1 cellular context compared by ENCODE assay signal in genomic region chr20:35121186-35121585, GRCh38.
TF ChIP-seq lines count a peak whose summit lies in the region.

No MANE protein-coding gene starts in this region.

TF ChIP-seq in K562, 482 proteins besides CTCF, POLR2A, EP300 and RAD21 (continued from another document and continues in another):
- no peak for TF ChIP-seq PATZ1 (CRISPR knock-in tag; IDR thresholded peaks at IDR 0.05; ENCODE audit: borderline replicate concordance)
- TF ChIP-seq, protein P1, sequence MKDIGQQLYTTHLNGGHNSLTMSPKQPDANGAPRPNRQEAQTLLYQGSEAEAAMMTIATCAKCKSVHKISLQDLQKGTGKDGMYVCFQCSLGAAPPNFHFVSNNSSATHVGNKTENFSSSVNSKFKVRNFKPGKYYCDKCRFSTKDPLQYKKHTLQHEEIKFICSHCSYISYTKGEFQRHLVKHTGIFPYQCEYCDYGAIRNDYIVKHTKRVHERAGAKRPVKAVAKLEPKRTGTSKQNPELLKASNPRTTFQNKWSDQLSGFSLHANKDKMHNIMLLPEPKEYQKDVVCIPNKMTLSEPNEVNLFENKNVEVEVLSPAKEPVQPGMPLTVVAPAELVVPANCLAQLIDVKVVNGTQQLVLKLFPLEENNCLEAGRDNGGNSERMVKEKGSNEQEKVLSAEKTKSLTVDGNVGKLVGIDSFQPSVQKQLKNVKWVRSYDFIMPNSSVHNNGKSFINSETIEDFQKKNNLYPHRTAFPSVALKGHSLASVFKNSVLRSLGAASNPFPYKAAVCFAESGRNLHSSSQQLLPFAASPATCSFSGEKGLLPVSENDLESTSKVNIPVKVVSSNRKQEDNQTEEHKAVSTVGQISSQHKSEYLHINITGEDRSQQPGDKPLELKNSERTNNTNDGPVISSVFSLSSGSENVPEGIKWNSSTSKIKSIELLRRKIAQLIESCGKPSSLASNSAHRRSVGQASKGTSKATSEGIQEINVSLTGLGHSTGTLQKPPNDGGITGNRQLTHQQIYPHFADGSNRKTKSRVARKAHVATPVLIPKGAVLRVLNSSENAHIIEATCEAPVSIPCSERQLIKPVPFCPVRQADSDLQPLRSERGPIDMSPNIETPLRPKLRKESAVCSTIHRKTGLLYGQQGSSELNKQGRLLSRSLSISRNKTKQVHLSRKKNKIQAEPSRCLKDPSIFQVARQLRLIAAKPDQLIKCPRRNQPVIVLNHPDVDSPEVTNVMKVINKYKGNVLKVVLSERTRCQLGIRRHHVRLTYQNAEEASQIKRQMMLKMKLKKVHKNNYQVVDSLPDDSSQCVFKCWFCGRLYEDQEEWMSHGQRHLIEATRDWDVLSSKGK (CRISPR knock-in tag; IDR thresholded peaks at IDR 0.05): no peak
- TF ChIP-seq ZNF589 (CRISPR knock-in tag; IDR thresholded peaks at IDR 0.05; ENCODE audit: low read depth): no peak
- no peak for TF ChIP-seq FOXM1 (IDR thresholded peaks at IDR 0.05; ENCODE audit: low read depth)
- TF ChIP-seq FOXM1 (CRISPR knock-in tag; IDR thresholded peaks at IDR 0.05; ENCODE audit: low read depth): no peak
- no peak for TF ChIP-seq FOXK2 (conservative IDR thresholded peaks at IDR 0.05 in 1 of 2, IDR thresholded peaks at IDR 0.05 in 1 of 2; ENCODE audit: low read depth in 2 of 2)
- TF ChIP-seq, protein P2, sequence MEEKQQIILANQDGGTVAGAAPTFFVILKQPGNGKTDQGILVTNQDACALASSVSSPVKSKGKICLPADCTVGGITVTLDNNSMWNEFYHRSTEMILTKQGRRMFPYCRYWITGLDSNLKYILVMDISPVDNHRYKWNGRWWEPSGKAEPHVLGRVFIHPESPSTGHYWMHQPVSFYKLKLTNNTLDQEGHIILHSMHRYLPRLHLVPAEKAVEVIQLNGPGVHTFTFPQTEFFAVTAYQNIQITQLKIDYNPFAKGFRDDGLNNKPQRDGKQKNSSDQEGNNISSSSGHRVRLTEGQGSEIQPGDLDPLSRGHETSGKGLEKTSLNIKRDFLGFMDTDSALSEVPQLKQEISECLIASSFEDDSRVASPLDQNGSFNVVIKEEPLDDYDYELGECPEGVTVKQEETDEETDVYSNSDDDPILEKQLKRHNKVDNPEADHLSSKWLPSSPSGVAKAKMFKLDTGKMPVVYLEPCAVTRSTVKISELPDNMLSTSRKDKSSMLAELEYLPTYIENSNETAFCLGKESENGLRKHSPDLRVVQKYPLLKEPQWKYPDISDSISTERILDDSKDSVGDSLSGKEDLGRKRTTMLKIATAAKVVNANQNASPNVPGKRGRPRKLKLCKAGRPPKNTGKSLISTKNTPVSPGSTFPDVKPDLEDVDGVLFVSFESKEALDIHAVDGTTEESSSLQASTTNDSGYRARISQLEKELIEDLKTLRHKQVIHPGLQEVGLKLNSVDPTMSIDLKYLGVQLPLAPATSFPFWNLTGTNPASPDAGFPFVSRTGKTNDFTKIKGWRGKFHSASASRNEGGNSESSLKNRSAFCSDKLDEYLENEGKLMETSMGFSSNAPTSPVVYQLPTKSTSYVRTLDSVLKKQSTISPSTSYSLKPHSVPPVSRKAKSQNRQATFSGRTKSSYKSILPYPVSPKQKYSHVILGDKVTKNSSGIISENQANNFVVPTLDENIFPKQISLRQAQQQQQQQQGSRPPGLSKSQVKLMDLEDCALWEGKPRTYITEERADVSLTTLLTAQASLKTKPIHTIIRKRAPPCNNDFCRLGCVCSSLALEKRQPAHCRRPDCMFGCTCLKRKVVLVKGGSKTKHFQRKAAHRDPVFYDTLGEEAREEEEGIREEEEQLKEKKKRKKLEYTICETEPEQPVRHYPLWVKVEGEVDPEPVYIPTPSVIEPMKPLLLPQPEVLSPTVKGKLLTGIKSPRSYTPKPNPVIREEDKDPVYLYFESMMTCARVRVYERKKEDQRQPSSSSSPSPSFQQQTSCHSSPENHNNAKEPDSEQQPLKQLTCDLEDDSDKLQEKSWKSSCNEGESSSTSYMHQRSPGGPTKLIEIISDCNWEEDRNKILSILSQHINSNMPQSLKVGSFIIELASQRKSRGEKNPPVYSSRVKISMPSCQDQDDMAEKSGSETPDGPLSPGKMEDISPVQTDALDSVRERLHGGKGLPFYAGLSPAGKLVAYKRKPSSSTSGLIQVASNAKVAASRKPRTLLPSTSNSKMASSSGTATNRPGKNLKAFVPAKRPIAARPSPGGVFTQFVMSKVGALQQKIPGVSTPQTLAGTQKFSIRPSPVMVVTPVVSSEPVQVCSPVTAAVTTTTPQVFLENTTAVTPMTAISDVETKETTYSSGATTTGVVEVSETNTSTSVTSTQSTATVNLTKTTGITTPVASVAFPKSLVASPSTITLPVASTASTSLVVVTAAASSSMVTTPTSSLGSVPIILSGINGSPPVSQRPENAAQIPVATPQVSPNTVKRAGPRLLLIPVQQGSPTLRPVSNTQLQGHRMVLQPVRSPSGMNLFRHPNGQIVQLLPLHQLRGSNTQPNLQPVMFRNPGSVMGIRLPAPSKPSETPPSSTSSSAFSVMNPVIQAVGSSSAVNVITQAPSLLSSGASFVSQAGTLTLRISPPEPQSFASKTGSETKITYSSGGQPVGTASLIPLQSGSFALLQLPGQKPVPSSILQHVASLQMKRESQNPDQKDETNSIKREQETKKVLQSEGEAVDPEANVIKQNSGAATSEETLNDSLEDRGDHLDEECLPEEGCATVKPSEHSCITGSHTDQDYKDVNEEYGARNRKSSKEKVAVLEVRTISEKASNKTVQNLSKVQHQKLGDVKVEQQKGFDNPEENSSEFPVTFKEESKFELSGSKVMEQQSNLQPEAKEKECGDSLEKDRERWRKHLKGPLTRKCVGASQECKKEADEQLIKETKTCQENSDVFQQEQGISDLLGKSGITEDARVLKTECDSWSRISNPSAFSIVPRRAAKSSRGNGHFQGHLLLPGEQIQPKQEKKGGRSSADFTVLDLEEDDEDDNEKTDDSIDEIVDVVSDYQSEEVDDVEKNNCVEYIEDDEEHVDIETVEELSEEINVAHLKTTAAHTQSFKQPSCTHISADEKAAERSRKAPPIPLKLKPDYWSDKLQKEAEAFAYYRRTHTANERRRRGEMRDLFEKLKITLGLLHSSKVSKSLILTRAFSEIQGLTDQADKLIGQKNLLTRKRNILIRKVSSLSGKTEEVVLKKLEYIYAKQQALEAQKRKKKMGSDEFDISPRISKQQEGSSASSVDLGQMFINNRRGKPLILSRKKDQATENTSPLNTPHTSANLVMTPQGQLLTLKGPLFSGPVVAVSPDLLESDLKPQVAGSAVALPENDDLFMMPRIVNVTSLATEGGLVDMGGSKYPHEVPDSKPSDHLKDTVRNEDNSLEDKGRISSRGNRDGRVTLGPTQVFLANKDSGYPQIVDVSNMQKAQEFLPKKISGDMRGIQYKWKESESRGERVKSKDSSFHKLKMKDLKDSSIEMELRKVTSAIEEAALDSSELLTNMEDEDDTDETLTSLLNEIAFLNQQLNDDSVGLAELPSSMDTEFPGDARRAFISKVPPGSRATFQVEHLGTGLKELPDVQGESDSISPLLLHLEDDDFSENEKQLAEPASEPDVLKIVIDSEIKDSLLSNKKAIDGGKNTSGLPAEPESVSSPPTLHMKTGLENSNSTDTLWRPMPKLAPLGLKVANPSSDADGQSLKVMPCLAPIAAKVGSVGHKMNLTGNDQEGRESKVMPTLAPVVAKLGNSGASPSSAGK (IDR thresholded peaks at IDR 0.05): no peak
- TF ChIP-seq MAZ (CRISPR knock-in tag; conservative IDR thresholded peaks at IDR 0.05 in 1 of 2, IDR thresholded peaks at IDR 0.05 in 1 of 2): 0 out of 4 replicates have a peak, but pooled peaks of 1 of the 2 experiments have one; percentile 8
- 0 out of 2 replicates have a peak, but pooled peaks have one; percentile 27 for TF ChIP-seq ZBTB7A (IDR thresholded peaks at IDR 0.05; ENCODE audit: borderline replicate concordance, control insufficient read depth, low read depth, low read length)
- TF ChIP-seq DLX4 (CRISPR knock-in tag; IDR thresholded peaks at IDR 0.05): no peak
- 0 out of 2 replicates have a peak, but pooled peaks have one; percentile 39 for TF ChIP-seq DMBX1 (CRISPR knock-in tag; IDR thresholded peaks at IDR 0.05; ENCODE audit: borderline replicate concordance)
- no peak for TF ChIP-seq ELF4 (CRISPR knock-in tag; IDR thresholded peaks at IDR 0.05)
- TF ChIP-seq CXXC5 (CRISPR knock-in tag; IDR thresholded peaks at IDR 0.05): peak; percentile 35; the same call in 1 of the 2 replicates
- no peak for TF ChIP-seq ZBTB1 (CRISPR knock-in tag; IDR thresholded peaks at IDR 0.05; ENCODE audit: borderline replicate concordance, low read depth)
- no peak for TF ChIP-seq EWSR1 (IDR thresholded peaks at IDR 0.05; ENCODE audit: borderline replicate concordance, low read depth, partially characterized antibody)
- TF ChIP-seq HCFC1 (IDR thresholded peaks at IDR 0.05; ENCODE audit: low read depth, low read length): no peak
- TF ChIP-seq, protein P3, sequence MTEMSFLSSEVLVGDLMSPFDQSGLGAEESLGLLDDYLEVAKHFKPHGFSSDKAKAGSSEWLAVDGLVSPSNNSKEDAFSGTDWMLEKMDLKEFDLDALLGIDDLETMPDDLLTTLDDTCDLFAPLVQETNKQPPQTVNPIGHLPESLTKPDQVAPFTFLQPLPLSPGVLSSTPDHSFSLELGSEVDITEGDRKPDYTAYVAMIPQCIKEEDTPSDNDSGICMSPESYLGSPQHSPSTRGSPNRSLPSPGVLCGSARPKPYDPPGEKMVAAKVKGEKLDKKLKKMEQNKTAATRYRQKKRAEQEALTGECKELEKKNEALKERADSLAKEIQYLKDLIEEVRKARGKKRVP (CRISPR knock-in tag; IDR thresholded peaks at IDR 0.05): 0 out of 2 replicates have a peak, but pooled peaks have one; percentile 24
- no peak for TF ChIP-seq PHF20 (IDR thresholded peaks at IDR 0.05; ENCODE audit: partially characterized antibody)
- no peak for TF ChIP-seq TRIM28 (IDR thresholded peaks at IDR 0.05)
- TF ChIP-seq ADNP (tag; IDR thresholded peaks at IDR 0.05): no peak
- TF ChIP-seq, protein P4, sequence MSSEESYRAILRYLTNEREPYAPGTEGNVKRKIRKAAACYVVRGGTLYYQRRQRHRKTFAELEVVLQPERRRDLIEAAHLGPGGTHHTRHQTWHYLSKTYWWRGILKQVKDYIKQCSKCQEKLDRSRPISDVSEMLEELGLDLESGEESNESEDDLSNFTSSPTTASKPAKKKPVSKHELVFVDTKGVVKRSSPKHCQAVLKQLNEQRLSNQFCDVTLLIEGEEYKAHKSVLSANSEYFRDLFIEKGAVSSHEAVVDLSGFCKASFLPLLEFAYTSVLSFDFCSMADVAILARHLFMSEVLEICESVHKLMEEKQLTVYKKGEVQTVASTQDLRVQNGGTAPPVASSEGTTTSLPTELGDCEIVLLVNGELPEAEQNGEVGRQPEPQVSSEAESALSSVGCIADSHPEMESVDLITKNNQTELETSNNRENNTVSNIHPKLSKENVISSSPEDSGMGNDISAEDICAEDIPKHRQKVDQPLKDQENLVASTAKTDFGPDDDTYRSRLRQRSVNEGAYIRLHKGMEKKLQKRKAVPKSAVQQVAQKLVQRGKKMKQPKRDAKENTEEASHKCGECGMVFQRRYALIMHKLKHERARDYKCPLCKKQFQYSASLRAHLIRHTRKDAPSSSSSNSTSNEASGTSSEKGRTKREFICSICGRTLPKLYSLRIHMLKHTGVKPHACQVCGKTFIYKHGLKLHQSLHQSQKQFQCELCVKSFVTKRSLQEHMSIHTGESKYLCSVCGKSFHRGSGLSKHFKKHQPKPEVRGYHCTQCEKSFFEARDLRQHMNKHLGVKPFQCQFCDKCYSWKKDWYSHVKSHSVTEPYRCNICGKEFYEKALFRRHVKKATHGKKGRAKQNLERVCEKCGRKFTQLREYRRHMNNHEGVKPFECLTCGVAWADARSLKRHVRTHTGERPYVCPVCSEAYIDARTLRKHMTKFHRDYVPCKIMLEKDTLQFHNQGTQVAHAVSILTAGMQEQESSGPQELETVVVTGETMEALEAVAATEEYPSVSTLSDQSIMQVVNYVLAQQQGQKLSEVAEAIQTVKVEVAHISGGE (CRISPR knock-in tag; IDR thresholded peaks at IDR 0.05): no peak
- no peak for TF ChIP-seq MAFK (IDR thresholded peaks at IDR 0.05; ENCODE audit: low read length)
- TF ChIP-seq EP400 (IDR thresholded peaks at IDR 0.05): no peak
- no peak for TF ChIP-seq ZNF644 (tag; IDR thresholded peaks at IDR 0.05; ENCODE audit: low read depth)
- no peak for TF ChIP-seq ZNF75A (CRISPR knock-in tag; IDR thresholded peaks at IDR 0.05)
- TF ChIP-seq RBM17 (IDR thresholded peaks at IDR 0.05; ENCODE audit: borderline replicate concordance, low read depth, low read length): no peak
- TF ChIP-seq PTBP1 (IDR thresholded peaks at IDR 0.05; ENCODE audit: low read depth, low read length): no peak
- TF ChIP-seq THRAP3 (IDR thresholded peaks at IDR 0.05; ENCODE audit: borderline replicate concordance): no peak
- TF ChIP-seq, protein P5, sequence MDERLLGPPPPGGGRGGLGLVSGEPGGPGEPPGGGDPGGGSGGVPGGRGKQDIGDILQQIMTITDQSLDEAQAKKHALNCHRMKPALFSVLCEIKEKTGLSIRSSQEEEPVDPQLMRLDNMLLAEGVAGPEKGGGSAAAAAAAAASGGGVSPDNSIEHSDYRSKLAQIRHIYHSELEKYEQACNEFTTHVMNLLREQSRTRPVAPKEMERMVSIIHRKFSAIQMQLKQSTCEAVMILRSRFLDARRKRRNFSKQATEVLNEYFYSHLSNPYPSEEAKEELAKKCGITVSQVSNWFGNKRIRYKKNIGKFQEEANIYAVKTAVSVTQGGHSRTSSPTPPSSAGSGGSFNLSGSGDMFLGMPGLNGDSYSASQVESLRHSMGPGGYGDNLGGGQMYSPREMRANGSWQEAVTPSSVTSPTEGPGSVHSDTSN (CRISPR knock-in tag; IDR thresholded peaks at IDR 0.05; ENCODE audit: low read depth): peak; percentile 47; the same call in 1 of the 2 replicates
- TF ChIP-seq, protein P5 (tag; conservative IDR thresholded peaks at IDR 0.05; ENCODE audit: low read depth): peak; percentile 91
- no peak for TF ChIP-seq SIN3A (IDR thresholded peaks at IDR 0.05; ENCODE audit: borderline replicate concordance in 2 of 2, control insufficient read depth in 1 of 2, low read depth in 2 of 2, low read length in 2 of 2)
- no peak for TF ChIP-seq EGR1 (conservative IDR thresholded peaks at IDR 0.05)
